ENCODE assay signal across 9 cellular contexts in genomic region chrX:103063918-103064434, GRCh38.
A peak's percentile ranks its signal among the peaks of the same experiment; 100 is the strongest.
DNase-seq lines count a peak whose midpoint lies in the region; ATAC-seq, FAIRE-seq and TF ChIP-seq lines count a peak whose summit lies in the region.
"Had no signal": no experiment of that assay in that cellular context is flagged by ENCODE, and none has a peak within 500 bp of the region (broad histone marks: within the 10 kb centered on the region; RNA-seq: fewer than 3 reads in every experiment).

Gene BEX1 (minus strand): TSS chrX:103064171. CDS start chrX:103063274, 897 bp downstream.

- H3K4me3 Mint-ChIP-seq in stimulated activated naive CD8-positive, alpha-beta T cell treated with anti-CD3 and anti-CD28 coated beads, Interleukin-15, amount 100 ng/mL, for 72 hours: peak within 1 kb of the TSS; percentile 56 to 67

- H3K27ac Mint-ChIP-seq in stimulated activated naive CD8-positive, alpha-beta T cell treated with anti-CD3 and anti-CD28 coated beads, Interleukin-15, amount 100 ng/mL, for 72 hours: no peak within 1 kb of the TSS

- peaks cover 28% of the 10 kb centered on the region for H3K27me3 Mint-ChIP-seq in stimulated activated naive CD8-positive, alpha-beta T cell treated with anti-CD3 and anti-CD28 coated beads, Interleukin-15, amount 100 ng/mL, for 72 hours

- H3K4me1 Mint-ChIP-seq in stimulated activated naive CD8-positive, alpha-beta T cell treated with anti-CD3 and anti-CD28 coated beads, Interleukin-15, amount 100 ng/mL, for 72 hours: no peaks in the 10 kb centered on the region

- in situ Hi-C loops in brain microvascular endothelial cell (cut with HindIII; ENCODE audit: low pct_ligation_motif_present, low sequenced_read_pairs): no loop called here

- DNase-seq in NCI-H446 treated with DMSO at 0.1 percent for 48 hours (lab: John Stamatoyannopoulos, UW): peak; percentile 86
- DNase-seq in brain microvascular endothelial cell: peak; percentile 54
- DNase-seq in stimulated activated naive CD8-positive, alpha-beta T cell treated with anti-CD3 and anti-CD28 coated beads, Interleukin-15, amount 100 ng/mL, for 72 hours: peak; percentile 3 to 20
- DNase-seq in GM19239 (ENCODE audit: insufficient read length, low spot score): no peak

- TF ChIP-seq CTCF in HEK293 (tag by site-specific recombination; IDR thresholded peaks at IDR 0.05) (no peak), brain microvascular endothelial cell (IDR thresholded peaks at IDR 0.05; ENCODE audit: low read depth, low read length, missing control alignments) (no peak)

- FAIRE-seq in islet of Langerhans (lab: Jason Lieb, UNC) (peak; percentile 38), GM19239 (lab: Jason Lieb, UNC) (no peak)

- CTCF ChIA-PET in HEK293 (lab: Yijun Ruan, JAX): interaction anchor here (0.5 to 0.7 kb wide), 2 partner anchors 112 to 1135 kb away, joined by 3 read pairs; no protein-coding TSS in a partner anchor

- H3K36me3 ChIP-seq in HEK293 (ENCODE audit: control insufficient read depth in 2 of 2, insufficient read depth in 1 of 2, low read length in 2 of 2) (no peaks in the 10 kb centered on the region), brain microvascular endothelial cell (replicated peaks) (no peaks in the 10 kb centered on the region)

- no peaks in the 10 kb centered on the region for H3K4me1 ChIP-seq in HEK293 (ENCODE audit: control insufficient read depth, insufficient read depth, low read length)

- ATAC-seq in stimulated activated naive CD8-positive, alpha-beta T cell treated with anti-CD3 and anti-CD28 coated beads, Interleukin-15, amount 100 ng/mL, for 72 hours: peak; percentile 76
- ATAC-seq in GM21723 (IDR thresholded peaks at IDR 0.05; ENCODE audit: unreplicated experiment): no peak
- ATAC-seq: Panc1 had no signal

- no peaks in the 10 kb centered on the region for H3K9me3 ChIP-seq in HEK293 (ENCODE audit: control insufficient read depth, insufficient read depth, low read depth, low read length)

- H3K4me3 ChIP-seq in HEK293 (ENCODE audit: low read depth, low read length) (peak within 1 kb of the TSS; percentile 36), brain microvascular endothelial cell (ENCODE audit: low read depth, low read length) (peak within 1 kb of the TSS; percentile 59)

- H3K9me3 Mint-ChIP-seq in stimulated activated naive CD8-positive, alpha-beta T cell treated with anti-CD3 and anti-CD28 coated beads, Interleukin-15, amount 100 ng/mL, for 72 hours: no peaks in the 10 kb centered on the region

- H3K27me3 ChIP-seq in brain microvascular endothelial cell (replicated peaks): no peaks in the 10 kb centered on the region

- POLR2A ChIA-PET in HEK293 (lab: Yijun Ruan, JAX): no interaction called here

- H3K27ac ChIP-seq in HEK293 (ENCODE audit: extremely low read depth, low read depth, low read length) (no peak within 1 kb of the TSS), brain microvascular endothelial cell (no peak within 1 kb of the TSS)
- H3K27ac ChIP-seq: skin epidermis had no signal

TF ChIP-seq in HEK293, 187 proteins besides CTCF, POLR2A, EP300 and RAD21 (continues in another document):
- TF ChIP-seq ZBTB21 (tag by site-specific recombination; IDR thresholded peaks at IDR 0.05): peak; percentile 86
- TF ChIP-seq, protein P1, sequence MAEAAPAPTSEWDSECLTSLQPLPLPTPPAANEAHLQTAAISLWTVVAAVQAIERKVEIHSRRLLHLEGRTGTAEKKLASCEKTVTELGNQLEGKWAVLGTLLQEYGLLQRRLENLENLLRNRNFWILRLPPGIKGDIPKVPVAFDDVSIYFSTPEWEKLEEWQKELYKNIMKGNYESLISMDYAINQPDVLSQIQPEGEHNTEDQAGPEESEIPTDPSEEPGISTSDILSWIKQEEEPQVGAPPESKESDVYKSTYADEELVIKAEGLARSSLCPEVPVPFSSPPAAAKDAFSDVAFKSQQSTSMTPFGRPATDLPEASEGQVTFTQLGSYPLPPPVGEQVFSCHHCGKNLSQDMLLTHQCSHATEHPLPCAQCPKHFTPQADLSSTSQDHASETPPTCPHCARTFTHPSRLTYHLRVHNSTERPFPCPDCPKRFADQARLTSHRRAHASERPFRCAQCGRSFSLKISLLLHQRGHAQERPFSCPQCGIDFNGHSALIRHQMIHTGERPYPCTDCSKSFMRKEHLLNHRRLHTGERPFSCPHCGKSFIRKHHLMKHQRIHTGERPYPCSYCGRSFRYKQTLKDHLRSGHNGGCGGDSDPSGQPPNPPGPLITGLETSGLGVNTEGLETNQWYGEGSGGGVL (tag by site-specific recombination; IDR thresholded peaks at IDR 0.05): peak; percentile 97
- TF ChIP-seq ZNF302 (tag by site-specific recombination; IDR thresholded peaks at IDR 0.05; ENCODE audit: low read depth): no peak
- TF ChIP-seq ZFP69B (tag by site-specific recombination; IDR thresholded peaks at IDR 0.05): peak; percentile 75
- TF ChIP-seq SP2 (tag by site-specific recombination; IDR thresholded peaks at IDR 0.05): peak; percentile 49
- no peak for TF ChIP-seq ZNF488 (tag by site-specific recombination; IDR thresholded peaks at IDR 0.05)
- TF ChIP-seq ZNF747 (tag by site-specific recombination; IDR thresholded peaks at IDR 0.05): no peak
- TF ChIP-seq, protein P2, sequence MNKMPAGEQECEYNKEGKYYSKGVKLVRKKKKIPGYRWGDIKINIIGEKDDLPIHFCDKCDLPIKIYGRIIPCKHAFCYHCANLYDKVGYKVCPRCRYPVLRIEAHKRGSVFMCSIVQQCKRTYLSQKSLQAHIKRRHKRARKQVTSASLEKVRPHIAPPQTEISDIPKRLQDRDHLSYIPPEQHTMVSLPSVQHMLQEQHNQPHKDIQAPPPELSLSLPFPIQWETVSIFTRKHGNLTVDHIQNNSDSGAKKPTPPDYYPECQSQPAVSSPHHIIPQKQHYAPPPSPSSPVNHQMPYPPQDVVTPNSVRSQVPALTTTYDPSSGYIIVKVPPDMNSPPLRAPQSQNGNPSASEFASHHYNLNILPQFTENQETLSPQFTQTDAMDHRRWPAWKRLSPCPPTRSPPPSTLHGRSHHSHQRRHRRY (tag by site-specific recombination; IDR thresholded peaks at IDR 0.05): no peak
- no peak for TF ChIP-seq ZNF24 (tag by site-specific recombination; IDR thresholded peaks at IDR 0.05)
- no peak for TF ChIP-seq ZNF626 (tag by site-specific recombination; IDR thresholded peaks at IDR 0.05)
- peak; percentile 41; the same call in 1 of the 2 replicates for TF ChIP-seq ZNF341 (tag by site-specific recombination; IDR thresholded peaks at IDR 0.05; ENCODE audit: low read depth)
- TF ChIP-seq ZNF473 (tag by site-specific recombination; IDR thresholded peaks at IDR 0.05): no peak
- TF ChIP-seq ZBTB20 (tag by site-specific recombination; IDR thresholded peaks at IDR 0.05): peak; percentile 90
- TF ChIP-seq, protein P3, sequence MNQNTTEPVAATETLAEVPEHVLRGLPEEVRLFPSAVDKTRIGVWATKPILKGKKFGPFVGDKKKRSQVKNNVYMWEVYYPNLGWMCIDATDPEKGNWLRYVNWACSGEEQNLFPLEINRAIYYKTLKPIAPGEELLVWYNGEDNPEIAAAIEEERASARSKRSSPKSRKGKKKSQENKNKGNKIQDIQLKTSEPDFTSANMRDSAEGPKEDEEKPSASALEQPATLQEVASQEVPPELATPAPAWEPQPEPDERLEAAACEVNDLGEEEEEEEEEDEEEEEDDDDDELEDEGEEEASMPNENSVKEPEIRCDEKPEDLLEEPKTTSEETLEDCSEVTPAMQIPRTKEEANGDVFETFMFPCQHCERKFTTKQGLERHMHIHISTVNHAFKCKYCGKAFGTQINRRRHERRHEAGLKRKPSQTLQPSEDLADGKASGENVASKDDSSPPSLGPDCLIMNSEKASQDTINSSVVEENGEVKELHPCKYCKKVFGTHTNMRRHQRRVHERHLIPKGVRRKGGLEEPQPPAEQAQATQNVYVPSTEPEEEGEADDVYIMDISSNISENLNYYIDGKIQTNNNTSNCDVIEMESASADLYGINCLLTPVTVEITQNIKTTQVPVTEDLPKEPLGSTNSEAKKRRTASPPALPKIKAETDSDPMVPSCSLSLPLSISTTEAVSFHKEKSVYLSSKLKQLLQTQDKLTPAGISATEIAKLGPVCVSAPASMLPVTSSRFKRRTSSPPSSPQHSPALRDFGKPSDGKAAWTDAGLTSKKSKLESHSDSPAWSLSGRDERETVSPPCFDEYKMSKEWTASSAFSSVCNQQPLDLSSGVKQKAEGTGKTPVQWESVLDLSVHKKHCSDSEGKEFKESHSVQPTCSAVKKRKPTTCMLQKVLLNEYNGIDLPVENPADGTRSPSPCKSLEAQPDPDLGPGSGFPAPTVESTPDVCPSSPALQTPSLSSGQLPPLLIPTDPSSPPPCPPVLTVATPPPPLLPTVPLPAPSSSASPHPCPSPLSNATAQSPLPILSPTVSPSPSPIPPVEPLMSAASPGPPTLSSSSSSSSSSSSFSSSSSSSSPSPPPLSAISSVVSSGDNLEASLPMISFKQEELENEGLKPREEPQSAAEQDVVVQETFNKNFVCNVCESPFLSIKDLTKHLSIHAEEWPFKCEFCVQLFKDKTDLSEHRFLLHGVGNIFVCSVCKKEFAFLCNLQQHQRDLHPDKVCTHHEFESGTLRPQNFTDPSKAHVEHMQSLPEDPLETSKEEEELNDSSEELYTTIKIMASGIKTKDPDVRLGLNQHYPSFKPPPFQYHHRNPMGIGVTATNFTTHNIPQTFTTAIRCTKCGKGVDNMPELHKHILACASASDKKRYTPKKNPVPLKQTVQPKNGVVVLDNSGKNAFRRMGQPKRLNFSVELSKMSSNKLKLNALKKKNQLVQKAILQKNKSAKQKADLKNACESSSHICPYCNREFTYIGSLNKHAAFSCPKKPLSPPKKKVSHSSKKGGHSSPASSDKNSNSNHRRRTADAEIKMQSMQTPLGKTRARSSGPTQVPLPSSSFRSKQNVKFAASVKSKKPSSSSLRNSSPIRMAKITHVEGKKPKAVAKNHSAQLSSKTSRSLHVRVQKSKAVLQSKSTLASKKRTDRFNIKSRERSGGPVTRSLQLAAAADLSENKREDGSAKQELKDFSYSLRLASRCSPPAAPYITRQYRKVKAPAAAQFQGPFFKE (tag by site-specific recombination; IDR thresholded peaks at IDR 0.05; ENCODE audit: borderline replicate concordance): no peak
